21 cellular contexts compared by ENCODE assay signal in genomic region chr16:50260206-50261159, GRCh38. TPM values are rescaled to one million over a fixed set of nuclear protein-coding genes. Genes with fewer than 3 reads are reported as not detected.
DNase-seq lines count a peak whose midpoint lies in the region; ATAC-seq and TF ChIP-seq lines count a peak whose summit lies in the region.
"Had no signal": no experiment of that assay in that cellular context is flagged by ENCODE, and none has a peak within 500 bp of the region (broad histone marks: within the 10 kb centered on the region; RNA-seq: fewer than 3 reads in every experiment).

No MANE protein-coding gene starts in this region.

- no peak for DNase-seq in activated CD8-positive, alpha-beta T cell treated with anti-CD3 and anti-CD28 coated beads, Interleukin-2, amount 10 ng/mL, durations not matched to agents 7 days and 5 days
- DNase-seq in activated CD8-positive, alpha-beta T cell treated with anti-CD3 and anti-CD28 coated beads for 36 hours: no peak
- DNase-seq in glutamatergic neuron (no peak), neural crest cell (ENCODE audit: low read depth, low spot score) (no peak), NCI-H187 treated with DMSO at 0.1 percent for 48 hours (lab: John Stamatoyannopoulos, UW) (no peak), NCI-H774 (lab: John Stamatoyannopoulos, UW) (no peak)
- DNase-seq: activated CD4-positive, alpha-beta T cell treated with anti-CD3 and anti-CD28 coated beads for 1 hour; activated naive CD8-positive, alpha-beta T cell treated with anti-CD3 and anti-CD28 coated beads for 36 hours; DMS79; effector CD8-positive, alpha-beta T cell; foreskin melanocyte; NCI-H1694; SW 1271; transverse colon had no signal

- CTCF ChIA-PET in activated CD8-positive, alpha-beta T cell treated with anti-CD3 and anti-CD28 coated beads, Interleukin-2, amount 10 ng/mL, durations not matched to agents 7 days and 5 days (lab: Charles Lee): interaction anchor here (1.3 to 1.5 kb wide), 2 partner anchors 13 to 235 kb away, joined by 3 to 5 read pairs; partner anchors contain the start of gene CNEP1R1
- CTCF ChIA-PET in activated CD8-positive, alpha-beta T cell treated with anti-CD3 and anti-CD28 coated beads for 36 hours (lab: Charles Lee): interaction anchor here (0.8 to 1.8 kb wide), 8 partner anchors 14 to 405 kb away, joined by 3 to 5 read pairs (median 3); partner anchors contain the start of gene CNEP1R1

- POLR2A ChIA-PET in activated CD8-positive, alpha-beta T cell treated with anti-CD3 and anti-CD28 coated beads, Interleukin-2, amount 10 ng/mL, durations not matched to agents 7 days and 5 days (lab: Charles Lee): interaction anchor here (1.0 to 1.5 kb wide), 2 partner anchors 14 to 407 kb away, joined by 3 read pairs; no protein-coding TSS in a partner anchor
- POLR2A ChIA-PET in activated CD8-positive, alpha-beta T cell treated with anti-CD3 and anti-CD28 coated beads for 36 hours (lab: Charles Lee): interaction anchor here (0.6 to 16.4 kb wide), 3 partner anchors 15 to 76 kb away, joined by 3 to 215 read pairs (median 3); no protein-coding TSS in a partner anchor

- no peak overlapping the region for H3K4me3 Mint-ChIP-seq in activated CD8-positive, alpha-beta T cell treated with anti-CD3 and anti-CD28 coated beads, Interleukin-2, amount 10 ng/mL, durations not matched to agents 7 days and 5 days
- no peak overlapping the region for H3K4me3 Mint-ChIP-seq in activated CD8-positive, alpha-beta T cell treated with anti-CD3 and anti-CD28 coated beads for 36 hours
- no peak overlapping the region for H3K4me3 Mint-ChIP-seq in glutamatergic neuron (ENCODE audit: unreplicated experiment)
- no peak overlapping the region for H3K4me3 Mint-ChIP-seq in neural crest cell
- H3K4me3 Mint-ChIP-seq: activated naive CD8-positive, alpha-beta T cell treated with anti-CD3 and anti-CD28 coated beads for 36 hours; CD8-positive, alpha-beta memory T cell; stimulated activated naive CD8-positive, alpha-beta T cell treated with anti-CD3 and anti-CD28 coated beads, Interleukin-15, Interleukin-2, amounts not matched to agents 100 ng/mL and 50 ng/mL, for 24 hours had no signal

- ATAC-seq in activated CD8-positive, alpha-beta T cell treated with anti-CD3 and anti-CD28 coated beads, Interleukin-2, amount 10 ng/mL, durations not matched to agents 7 days and 5 days: no peak
- ATAC-seq in activated CD8-positive, alpha-beta T cell treated with anti-CD3 and anti-CD28 coated beads for 36 hours: no peak
- no peak for ATAC-seq in HG03175 (IDR thresholded peaks at IDR 0.05; ENCODE audit: unreplicated experiment)
- ATAC-seq: pancreas had no signal

- intact Hi-C loops in activated CD8-positive, alpha-beta T cell treated with anti-CD3 and anti-CD28 coated beads for 36 hours (cut with micrococcal nuclease): no loop called here

- H3K27ac Mint-ChIP-seq in activated CD8-positive, alpha-beta T cell treated with anti-CD3 and anti-CD28 coated beads, Interleukin-2, amount 10 ng/mL, durations not matched to agents 7 days and 5 days: peak overlapping the region; percentile 56
- H3K27ac Mint-ChIP-seq in activated CD8-positive, alpha-beta T cell treated with anti-CD3 and anti-CD28 coated beads for 36 hours: no peak overlapping the region
- peak overlapping the region; percentile 83 for H3K27ac Mint-ChIP-seq in glutamatergic neuron (ENCODE audit: unreplicated experiment)
- peak overlapping the region; percentile 9 for H3K27ac Mint-ChIP-seq in neural crest cell (ENCODE audit: unreplicated experiment)
- H3K27ac Mint-ChIP-seq: activated naive CD8-positive, alpha-beta T cell treated with anti-CD3 and anti-CD28 coated beads for 36 hours; stimulated activated naive CD8-positive, alpha-beta T cell treated with anti-CD3 and anti-CD28 coated beads, Interleukin-15, Interleukin-2, amounts not matched to agents 100 ng/mL and 50 ng/mL, for 24 hours had no signal

- H3K4me3 ChIP-seq in subcutaneous abdominal adipose tissue (ENCODE audit: low read depth in 1 of 5, low read length in 5 of 5): no peak overlapping the region
- H3K4me3 ChIP-seq: pancreas, transverse colon had no signal

- TF ChIP-seq CTCF in activated CD8-positive, alpha-beta T cell treated with anti-CD3 and anti-CD28 coated beads for 36 hours (IDR thresholded peaks at IDR 0.05): no peak
- no peak for TF ChIP-seq CTCF in glutamatergic neuron (IDR thresholded peaks at IDR 0.05; ENCODE audit: partially characterized antibody, unreplicated experiment)
- no peak for TF ChIP-seq CTCF in neural crest cell (conservative IDR thresholded peaks at IDR 0.05)

- peaks cover 14% of the 10 kb centered on the region for H3K27me3 Mint-ChIP-seq in activated CD8-positive, alpha-beta T cell treated with anti-CD3 and anti-CD28 coated beads, Interleukin-2, amount 10 ng/mL, durations not matched to agents 7 days and 5 days (ENCODE audit: low read depth)
- no peaks in the 10 kb centered on the region for H3K27me3 Mint-ChIP-seq in activated CD8-positive, alpha-beta T cell treated with anti-CD3 and anti-CD28 coated beads for 36 hours
- H3K27me3 Mint-ChIP-seq in glutamatergic neuron (ENCODE audit: unreplicated experiment) (peaks cover 7% of the 10 kb centered on the region), neural crest cell (ENCODE audit: low read depth) (peaks cover 25% of the 10 kb centered on the region)
- H3K27me3 Mint-ChIP-seq: activated naive CD8-positive, alpha-beta T cell treated with anti-CD3 and anti-CD28 coated beads for 36 hours; stimulated activated naive CD8-positive, alpha-beta T cell treated with anti-CD3 and anti-CD28 coated beads, Interleukin-15, Interleukin-2, amounts not matched to agents 100 ng/mL and 50 ng/mL, for 24 hours had no signal

- H3K4me1 Mint-ChIP-seq in activated CD8-positive, alpha-beta T cell treated with anti-CD3 and anti-CD28 coated beads, Interleukin-2, amount 10 ng/mL, durations not matched to agents 7 days and 5 days (ENCODE audit: low read depth): peaks cover 55% of the 10 kb centered on the region
- peaks cover 44% of the 10 kb centered on the region for H3K4me1 Mint-ChIP-seq in activated CD8-positive, alpha-beta T cell treated with anti-CD3 and anti-CD28 coated beads for 36 hours (ENCODE audit: low read depth)
- H3K4me1 Mint-ChIP-seq in glutamatergic neuron (ENCODE audit: low read depth, unreplicated experiment) (peaks cover 33% of the 10 kb centered on the region), neural crest cell (peaks cover 33% of the 10 kb centered on the region)

- no peaks in the 10 kb centered on the region for H3K27me3 ChIP-seq in subcutaneous abdominal adipose tissue (ENCODE audit: control insufficient read depth in 5 of 5, insufficient read depth in 4 of 5, low read length in 5 of 5)
- H3K27me3 ChIP-seq: pancreas, transverse colon had no signal

- no peak overlapping the region for H3K9ac ChIP-seq in subcutaneous abdominal adipose tissue (ENCODE audit: low read length in 5 of 5)
- H3K9ac ChIP-seq: KMS-11 had no signal

- peak overlapping the region; percentile 63 for H3K27ac ChIP-seq in subcutaneous abdominal adipose tissue (ENCODE audit: low read depth, low read length)
- H3K27ac ChIP-seq: 22Rv1, KMS-11, pancreas had no signal

- no peaks in the 10 kb centered on the region for H3K9me3 Mint-ChIP-seq in activated CD8-positive, alpha-beta T cell treated with anti-CD3 and anti-CD28 coated beads, Interleukin-2, amount 10 ng/mL, durations not matched to agents 7 days and 5 days (ENCODE audit: insufficient read depth)
- H3K9me3 Mint-ChIP-seq in activated CD8-positive, alpha-beta T cell treated with anti-CD3 and anti-CD28 coated beads for 36 hours: peaks cover 2% of the 10 kb centered on the region
- H3K9me3 Mint-ChIP-seq in glutamatergic neuron (ENCODE audit: unreplicated experiment) (peaks cover 10% of the 10 kb centered on the region), neural crest cell (no peaks in the 10 kb centered on the region)
- H3K9me3 Mint-ChIP-seq: CD8-positive, alpha-beta memory T cell; stimulated activated naive CD8-positive, alpha-beta T cell treated with anti-CD3 and anti-CD28 coated beads, Interleukin-15, Interleukin-2, amounts not matched to agents 100 ng/mL and 50 ng/mL, for 24 hours had no signal

- peaks cover 10% of the 10 kb centered on the region for H3K36me3 Mint-ChIP-seq in activated CD8-positive, alpha-beta T cell treated with anti-CD3 and anti-CD28 coated beads, Interleukin-2, amount 10 ng/mL, durations not matched to agents 7 days and 5 days (ENCODE audit: low read depth)
- H3K36me3 Mint-ChIP-seq in activated CD8-positive, alpha-beta T cell treated with anti-CD3 and anti-CD28 coated beads for 36 hours (ENCODE audit: low read depth): no peaks in the 10 kb centered on the region
- H3K36me3 Mint-ChIP-seq in glutamatergic neuron (ENCODE audit: unreplicated experiment) (no peaks in the 10 kb centered on the region), neural crest cell (ENCODE audit: low read depth) (no peaks in the 10 kb centered on the region)
- H3K36me3 Mint-ChIP-seq: CD8-positive, alpha-beta memory T cell had no signal

- no peaks in the 10 kb centered on the region for H3K36me3 ChIP-seq in subcutaneous abdominal adipose tissue (ENCODE audit: control insufficient read depth in 5 of 5, insufficient read depth in 5 of 5, low read length in 5 of 5)
- H3K36me3 ChIP-seq: pancreas, transverse colon had no signal

- H3K9me3 ChIP-seq in subcutaneous abdominal adipose tissue (ENCODE audit: control insufficient read depth in 5 of 5, low read length in 5 of 5): no peaks in the 10 kb centered on the region
- H3K9me3 ChIP-seq: pancreas, transverse colon had no signal

- H3K4me1 ChIP-seq in subcutaneous abdominal adipose tissue (ENCODE audit: control insufficient read depth in 5 of 5, insufficient read depth in 5 of 5, low read length in 5 of 5): peaks cover 8 to 54% (median 44%) of the 10 kb centered on the region in 5 donors
- H3K4me1 ChIP-seq: pancreas had no signal

RNA-seq across cellular contexts. Expression of gene ADCY7, which starts 5.9 kb away (rescaled TPM):
- 100 to 1,000 TPM; 214 to 225 TPM for total RNA-seq in activated CD8-positive, alpha-beta T cell treated with anti-CD3 and anti-CD28 coated beads, Interleukin-2, amount 10 ng/mL, durations not matched to agents 7 days and 5 days
- total RNA-seq in activated CD8-positive, alpha-beta T cell treated with anti-CD3 and anti-CD28 coated beads for 36 hours: 10 to 100 TPM; 89.9 to 92.1 TPM
- 16.7 TPM for total RNA-seq in glutamatergic neuron (ENCODE audit: unreplicated experiment)
- total RNA-seq in neural crest cell: 6.9 and 8.8 TPM in 2 replicates
